In genomic region chr19:47315125-47315821, GRCh38 we compare ENCODE assay signal across 9 cellular contexts. TPM values are rescaled to one million over a fixed set of nuclear protein-coding genes. Genes with fewer than 3 reads are reported as not detected.
DNase-seq lines count a peak whose midpoint lies in the region; ATAC-seq and TF ChIP-seq lines count a peak whose summit lies in the region.
"Had no signal": no experiment of that assay in that cellular context is flagged by ENCODE, and none has a peak within 500 bp of the region (broad histone marks: within the 10 kb centered on the region; RNA-seq: fewer than 3 reads in every experiment).

No MANE protein-coding gene starts in this region.

- peak overlapping the region; percentile 26 for H2AFZ ChIP-seq in mammary epithelial cell (ENCODE audit: low read depth, low read length)

- H3K9ac ChIP-seq in mammary epithelial cell (ENCODE audit: insufficient read depth, low read length) (no peak overlapping the region), liver (ENCODE audit: low read depth in 1 of 2, low read length in 2 of 2) (peak overlapping the region; percentile 12 to 66)
- H3K9ac ChIP-seq: KMS-11 had no signal

- H4K20me1 ChIP-seq in mammary epithelial cell (ENCODE audit: insufficient read depth, low read length) = no peaks in the 10 kb centered on the region

- 25% methylated on average over 12 of the region's 12 CpGs for WGBS in mammary epithelial cell (ENCODE audit: low coverage, missing lambda C conversion rate)
- 16% methylated on average over 12 of the region's 12 CpGs for WGBS in liver

- BruUV-seq in mammary epithelial cell (replicated peaks; lab: Mats Ljungman, UMichigan) = no TSS peak

- no peak for ATAC-seq in GM18502 (IDR thresholded peaks at IDR 0.05; ENCODE audit: poor library complexity, unreplicated experiment)

- in situ Hi-C loops in mammary epithelial cell (cut with MboI; ENCODE audit: low sequenced_read_pairs in 2 of 2) = no loop called here

- H3K27me3 ChIP-seq in mammary epithelial cell (ENCODE audit: insufficient read depth, low read length) (no peaks in the 10 kb centered on the region), liver (ENCODE audit: control insufficient read depth in 4 of 4, insufficient read depth in 4 of 4, low read length in 3 of 4) (no peaks in the 10 kb centered on the region)

- dilution Hi-C loops in mammary epithelial cell (cut with HindIII; ENCODE audit: low sequenced_read_pairs) = no loop called here

- no peak overlapping the region for H3K4me3 ChIP-seq in mammary epithelial cell (replicated peaks in 1 of 3; ENCODE audit: insufficient read depth in 1 of 3, low read depth in 2 of 3, low read length in 3 of 3)
- H3K4me3 ChIP-seq in liver (ENCODE audit: low read depth in 1 of 3, low read length in 3 of 3) = no peak overlapping the region

- intact Hi-C loops in mammary epithelial cell (cut with micrococcal nuclease) = no loop called here

- DNase-seq in ELR (ENCODE audit: low read depth) (peak; percentile 96), NCI-H226 (peak; percentile 98), mammary epithelial cell (peak; percentile 92), stromal cell of bone marrow (ENCODE audit: low read depth) (peak; percentile 97), NCI-H510A treated with DMSO at 0.1 percent for 48 hours (lab: John Stamatoyannopoulos, UW) (no peak), NCI-H1105 (lab: John Stamatoyannopoulos, UW) (no peak)

- H3K4me2 ChIP-seq in mammary epithelial cell (ENCODE audit: insufficient read depth, low read depth, low read length) = peak overlapping the region; percentile 16
- H3K4me2 ChIP-seq: KMS-11 had no signal

- no peak overlapping the region for H3K27ac ChIP-seq in mammary epithelial cell (ENCODE audit: insufficient read depth, low read depth, low read length)
- peak overlapping the region; percentile 92 to 93 for H3K27ac ChIP-seq in liver (ENCODE audit: low read depth in 1 of 2, low read length in 2 of 2)
- H3K27ac ChIP-seq: KMS-11 had no signal

- no peak for TF ChIP-seq CTCF in mammary epithelial cell (conservative IDR thresholded peaks at IDR 0.05 in 1 of 2, IDR thresholded peaks at IDR 0.05 in 1 of 2; ENCODE audit: extremely low read depth in 1 of 2, insufficient read depth in 1 of 2, low read depth in 1 of 2, low read length in 2 of 2)
- TF ChIP-seq CTCF in liver (IDR thresholded peaks at IDR 0.05; ENCODE audit: low read depth, low read length, missing input control) = no peak

- H3K36me3 ChIP-seq in mammary epithelial cell (ENCODE audit: insufficient read depth, low read length) = no peaks in the 10 kb centered on the region
- H3K36me3 ChIP-seq in liver (ENCODE audit: control insufficient read depth in 4 of 4, insufficient read depth in 3 of 4, low read depth in 1 of 4, low read length in 3 of 4) = no peaks in the 10 kb centered on the region

- H3K9me3 ChIP-seq in mammary epithelial cell (replicated peaks; ENCODE audit: insufficient read depth, low read length) (no peaks in the 10 kb centered on the region), liver (ENCODE audit: control insufficient read depth in 4 of 4, low read length in 3 of 4) (no peaks in the 10 kb centered on the region)

- peak; percentile 35 to 56 for TF ChIP-seq RAD21 in liver (IDR thresholded peaks at IDR 0.05)

- CTCF ChIA-PET in mammary epithelial cell (lab: Charles Lee; ENCODE audit: low non-redundant PET) = interaction anchor here (0.7 kb wide), 1 partner anchor 14 kb away, joined by 3 read pairs; no protein-coding TSS in a partner anchor

- H3K4me1 ChIP-seq in mammary epithelial cell (ENCODE audit: insufficient read depth, low read length) (peaks cover 3% of the 10 kb centered on the region), liver (ENCODE audit: control insufficient read depth in 4 of 4, insufficient read depth in 4 of 4, low read length in 3 of 4) (peaks cover 3 to 6% (median 3%) of the 10 kb centered on the region in 4 donors)

- no peaks in the 10 kb centered on the region for H3K79me2 ChIP-seq in mammary epithelial cell (ENCODE audit: insufficient read depth, low read length)

TF ChIP-seq in liver, 16 proteins besides CTCF, POLR2A, EP300 and RAD21:
- TF ChIP-seq MAX (IDR thresholded peaks at IDR 0.05) (peak; percentile 91), TAF1 (conservative IDR thresholded peaks at IDR 0.05) (peak; percentile 27), SP1 (IDR thresholded peaks at IDR 0.05) (peak; percentile 89), NR2F2 (IDR thresholded peaks at IDR 0.05) (peak; percentile 71), FOXA1 (IDR thresholded peaks at IDR 0.05) (no peak), HNF4G (IDR thresholded peaks at IDR 0.05) (peak; percentile 94), GABPA (IDR thresholded peaks at IDR 0.05 in 1 of 2, conservative IDR thresholded peaks at IDR 0.05 in 1 of 2) (no peak), ZBTB33 (IDR thresholded peaks at IDR 0.05) (peak; percentile 94), EGR1 (IDR thresholded peaks at IDR 0.05; ENCODE audit: low read depth in 2 of 2) (peak in 1 of 2 donors; percentile 47), REST (IDR thresholded peaks at IDR 0.05) (peak; percentile 70), YY1 (IDR thresholded peaks at IDR 0.05) (peak; percentile 84), JUND (IDR thresholded peaks at IDR 0.05) (peak; percentile 98 to 99), FOXA2 (IDR thresholded peaks at IDR 0.05) (peak; percentile 74), ATF3 (IDR thresholded peaks at IDR 0.05) (peak; percentile 96), RXRA (IDR thresholded peaks at IDR 0.05) (peak; percentile 87 to 95), HNF4A (conservative IDR thresholded peaks at IDR 0.05) (peak; percentile 98)

RNA-seq across cellular contexts. Expression of gene C5AR1, which starts 5.6 kb away (rescaled TPM):
- total RNA-seq in mammary epithelial cell = 1 to 10 TPM in 1 of 2 donors, under 1 TPM in 1; 0.17 to 1.9 TPM
- polyA plus RNA-seq in mammary epithelial cell = 0.03 TPM
- not detected for polyA minus RNA-seq in mammary epithelial cell
- total RNA-seq in liver = 1 to 10 TPM; 1.8 to 5.3 TPM
- 1 to 10 TPM; 2.5 to 3.9 TPM for polyA plus RNA-seq in liver

RNA-seq across cellular contexts. Expression of gene C5AR2, which starts 16.7 kb away (rescaled TPM):
- total RNA-seq in mammary epithelial cell (under 1 TPM in 1 of 2 donors, not detected in 1; 0.09 TPM), liver (1 to 10 TPM; 1.8 to 2.8 TPM)
- polyA plus RNA-seq in mammary epithelial cell (0.06 TPM), liver (1 to 10 TPM in 1 of 2 donors, under 1 TPM in 1; 0.61 to 1.8 TPM)
- polyA minus RNA-seq in mammary epithelial cell = not detected

RNA-seq across cellular contexts. Expression of gene DHX34, which starts 33.8 kb away (rescaled TPM):
- total RNA-seq in mammary epithelial cell (10 to 100 TPM; 10.5 to 22.4 TPM), liver (10 to 100 TPM in 1 of 2 donors, 1 to 10 TPM in 1; 6.2 to 11.6 TPM)
- polyA plus RNA-seq in mammary epithelial cell (11.3 TPM), liver (1 to 10 TPM; 3.1 to 6.1 TPM)
- 9.8 TPM for polyA minus RNA-seq in mammary epithelial cell

RNA-seq across cellular contexts. Expression of gene INAFM1, which starts 40.6 kb away (rescaled TPM):
- total RNA-seq in mammary epithelial cell (10 to 100 TPM in 1 of 2 donors, 1 to 10 TPM in 1; 2.0 to 10.9 TPM), liver (1 to 10 TPM; 1.5 to 2.0 TPM)
- polyA plus RNA-seq in mammary epithelial cell (0.65 TPM), liver (1 to 10 TPM; 1.8 to 2.5 TPM)
- polyA minus RNA-seq in mammary epithelial cell = not detected

RNA-seq across cellular contexts. Expression of gene CCDC9, which starts 58.9 kb away (rescaled TPM):
- total RNA-seq in mammary epithelial cell (10 to 100 TPM in 1 of 2 donors, 1 to 10 TPM in 1; 4.7 to 29.6 TPM), liver (1 to 10 TPM; 2.8 to 8.1 TPM)
- polyA plus RNA-seq in mammary epithelial cell (3.2 TPM), liver (1 to 10 TPM; 1.4 to 8.0 TPM)
- polyA minus RNA-seq in mammary epithelial cell = 9.1 TPM

Comparison
In these comparisons a context has a peak if more than half of its experiments do, and no peak if none do; other contexts are left out.
1. DNase-seq: peak in ELR (single experiment), NCI-H226 (single experiment), mammary epithelial cell (single experiment) and stromal cell of bone marrow (single experiment); none in NCI-H510A treated with DMSO at 0.1 percent for 48 hours (single experiment) and NCI-H1105 (single experiment).